In genomic region chr15:74642328-74642723, GRCh38 we compare ENCODE assay signal across 9 cellular contexts. TPM values are rescaled to one million over a fixed set of nuclear protein-coding genes. Genes with fewer than 3 reads are reported as not detected.
A peak's percentile ranks its signal among the peaks of the same experiment; 100 is the strongest.
DNase-seq lines count a peak whose midpoint lies in the region; ATAC-seq and TF ChIP-seq lines count a peak whose summit lies in the region.
"Had no signal": no experiment of that assay in that cellular context is flagged by ENCODE, and none has a peak within 500 bp of the region (broad histone marks: within the 10 kb centered on the region; RNA-seq: fewer than 3 reads in every experiment).

No MANE protein-coding gene starts in this region.

- H3K27me3 Mint-ChIP-seq in activated T-cell treated with anti-CD3 and anti-CD28 coated beads, Interleukin-2, amount 50 U/mL, for 72 hours (ENCODE audit: low read depth), result no peaks in the 10 kb centered on the region
- H3K27me3 Mint-ChIP-seq in type B pancreatic cell, result no peaks in the 10 kb centered on the region
- H3K27me3 Mint-ChIP-seq: naive thymus-derived CD8-positive, alpha-beta T cell had no signal

- H3K9me2 ChIP-seq in PC-9 (ENCODE audit: insufficient read depth), result no peaks in the 10 kb centered on the region

- CTCF ChIA-PET in PC-9 (lab: Charles Lee), result interaction anchor here (0.7 kb wide), 1 partner anchor 126 kb away, joined by 3 read pairs; no protein-coding TSS in a partner anchor

- no peak overlapping the region for H3K4me3 Mint-ChIP-seq in activated T-cell treated with anti-CD3 and anti-CD28 coated beads, Interleukin-2, amount 50 U/mL, for 72 hours
- peak overlapping the region; percentile 80 for H3K4me3 Mint-ChIP-seq in type B pancreatic cell
- H3K4me3 Mint-ChIP-seq: naive thymus-derived CD8-positive, alpha-beta T cell had no signal

- H3K27ac ChIP-seq in PC-9 (peak overlapping the region; percentile 72), layer of hippocampus (ENCODE audit: low read depth, low read length) (peak overlapping the region; percentile 58)

- peak overlapping the region; percentile 17 for H3K27ac Mint-ChIP-seq in activated T-cell treated with anti-CD3 and anti-CD28 coated beads, Interleukin-2, amount 50 U/mL, for 72 hours
- peak overlapping the region; percentile 99 for H3K27ac Mint-ChIP-seq in type B pancreatic cell

- peaks cover 24% of the 10 kb centered on the region for H3K4me1 ChIP-seq in PC-9 (replicated peaks; ENCODE audit: insufficient read depth)

- no peaks in the 10 kb centered on the region for H3K36me3 ChIP-seq in PC-9 (ENCODE audit: low read depth)

- peaks cover 26% of the 10 kb centered on the region for H3K4me1 Mint-ChIP-seq in activated T-cell treated with anti-CD3 and anti-CD28 coated beads, Interleukin-2, amount 50 U/mL, for 72 hours (ENCODE audit: low read depth)
- H3K4me1 Mint-ChIP-seq in type B pancreatic cell (ENCODE audit: unreplicated experiment), result peaks cover 45% of the 10 kb centered on the region

- TF ChIP-seq CTCF in PC-9 (conservative IDR thresholded peaks at IDR 0.05) (no peak), type B pancreatic cell (conservative IDR thresholded peaks at IDR 0.05) (no peak), GM13976 (IDR thresholded peaks at IDR 0.05; ENCODE audit: borderline replicate concordance, control extremely low read depth, extremely low read depth, insufficient read depth, missing control alignments) (no peak)

- H3K4me2 ChIP-seq in PC-9, result peak overlapping the region; percentile 68

- peaks cover 9% of the 10 kb centered on the region; the same call in 1 of the 2 replicates for H3K79me2 ChIP-seq in PC-9 (ENCODE audit: low read depth)

- H3K27me3 ChIP-seq in PC-9 (ENCODE audit: insufficient read depth, low read depth) (no peaks in the 10 kb centered on the region), layer of hippocampus (ENCODE audit: control insufficient read depth, insufficient read depth, low read length) (no peaks in the 10 kb centered on the region)

- POLR2A ChIA-PET in PC-9 (lab: Charles Lee; ENCODE audit: unreplicated experiment), result interaction anchor here (0.5 kb wide), 1 partner anchor 1023 kb away, joined by 3 read pairs; no protein-coding TSS in a partner anchor

- H2AFZ ChIP-seq in PC-9, result no peak overlapping the region

- in situ Hi-C loops in GM13976 (cut with MboI; ENCODE audit: low sequenced_read_pairs, unreplicated experiment), result loop anchor here (25.0 kb wide), 1 partner anchor 295 kb away; the partner anchor contains the start of gene COX5A

- no peaks in the 10 kb centered on the region for H3K9me3 Mint-ChIP-seq in activated T-cell treated with anti-CD3 and anti-CD28 coated beads, Interleukin-2, amount 50 U/mL, for 72 hours
- no peaks in the 10 kb centered on the region for H3K9me3 Mint-ChIP-seq in type B pancreatic cell
- H3K9me3 Mint-ChIP-seq: naive thymus-derived CD8-positive, alpha-beta T cell had no signal

- H3K9me3 ChIP-seq in PC-9 (ENCODE audit: insufficient read depth, low read depth), result no peaks in the 10 kb centered on the region

- DNase-seq in activated T-cell treated with anti-CD3 and anti-CD28 coated beads, Interleukin-2, amount 50 U/mL, for 72 hours, result no peak
- DNase-seq in activated T-cell treated with anti-CD3 and anti-CD28 coated beads, Interleukin-2, amount 50 U/mL, for 48 hours, result no peak
- DNase-seq in PC-9 (peak; percentile 38 to 87), type B pancreatic cell (ENCODE audit: extremely low spot score, unreplicated experiment) (no peak), GM13976 (ENCODE audit: low spot score) (no peak), superior temporal gyrus (ENCODE audit: extremely low spot score) (no peak)
- DNase-seq: naive thymus-derived CD8-positive, alpha-beta T cell had no signal

- peak overlapping the region; percentile 21; the same call in 1 of the 2 replicates for H3K4me3 ChIP-seq in PC-9

- peaks cover 28% of the 10 kb centered on the region; the same call in 1 of the 2 replicates for H3F3A ChIP-seq in PC-9 (ENCODE audit: insufficient read depth, low read depth)

- intact Hi-C loops in PC-9 (cut with micrococcal nuclease; ENCODE audit: unreplicated experiment), result no loop called here

- ATAC-seq in activated T-cell treated with anti-CD3 and anti-CD28 coated beads, Interleukin-2, amount 50 U/mL, for 72 hours (replicated peaks in 1 of 2), result no peak
- no peak for ATAC-seq in HG02798 (IDR thresholded peaks at IDR 0.05; ENCODE audit: poor library complexity, unreplicated experiment)
- ATAC-seq: naive thymus-derived CD8-positive, alpha-beta T cell had no signal

- peaks cover 14% of the 10 kb centered on the region; the same call in 1 of the 2 replicates for H4K20me1 ChIP-seq in PC-9 (ENCODE audit: insufficient read depth)

- H3K36me3 Mint-ChIP-seq in activated T-cell treated with anti-CD3 and anti-CD28 coated beads, Interleukin-2, amount 50 U/mL, for 72 hours (ENCODE audit: insufficient read depth in 2 of 2), result peaks cover 1 to 4% of the 10 kb centered on the region in 2 donors
- H3K36me3 Mint-ChIP-seq in type B pancreatic cell, result peaks cover 30% of the 10 kb centered on the region

- no TSS peak for BruUV-seq in PC-9 (replicated peaks; lab: Mats Ljungman, UMichigan)

RNA-seq across cellular contexts. Expression of gene CLK3, which starts 26.7 kb away (rescaled TPM):
- 100 to 1,000 TPM; 116 to 120 TPM for total RNA-seq in activated T-cell treated with anti-CD3 and anti-CD28 coated beads, Interleukin-2, amount 50 U/mL, for 72 hours
- total RNA-seq in PC-9 (2021) (70.7 and 80.1 TPM in 2 replicates), type B pancreatic cell (ENCODE audit: low replicate concordance) (73.6 and 76.5 TPM in 2 replicates)

RNA-seq across cellular contexts. Expression of gene EDC3, which starts 53.5 kb away (rescaled TPM):
- 10 to 100 TPM; 50.6 to 52.3 TPM for total RNA-seq in activated T-cell treated with anti-CD3 and anti-CD28 coated beads, Interleukin-2, amount 50 U/mL, for 72 hours
- total RNA-seq in PC-9 (2021) (43.3 and 46.3 TPM in 2 replicates), type B pancreatic cell (ENCODE audit: low replicate concordance) (72.3 and 105 TPM in 2 replicates)

Comparison
In these comparisons a context has a peak if more than half of its experiments do, and no peak if none do; other contexts are left out.
1. DNase-seq: peak in PC-9 (2 of 2); none in activated T-cell treated with anti-CD3 and anti-CD28 coated beads, Interleukin-2, amount 50 U/mL, for 72 hours (0 of 2), activated T-cell treated with anti-CD3 and anti-CD28 coated beads, Interleukin-2, amount 50 U/mL, for 48 hours (0 of 2), type B pancreatic cell (single experiment), GM13976 (single experiment) and superior temporal gyrus (single experiment).